7 cellular contexts compared by ENCODE assay signal in genomic region chr3:56784452-56785001, GRCh38. TPM values are rescaled to one million over a fixed set of nuclear protein-coding genes. Genes with fewer than 3 reads are reported as not detected.
DNase-seq lines count a peak whose midpoint lies in the region; ATAC-seq and TF ChIP-seq lines count a peak whose summit lies in the region.

No MANE protein-coding gene starts in this region.

- H3K79me2 ChIP-seq in HCT116 (ENCODE audit: insufficient read depth, low read length), result no peaks in the 10 kb centered on the region

- H3K27me3 Mint-ChIP-seq in activated CD4-positive, alpha-beta memory T cell treated with anti-CD3 and anti-CD28 coated beads, Interleukin-2, amount 10 ng/mL, durations not matched to agents 7 days and 5 days, result no peaks in the 10 kb centered on the region
- H3K27me3 Mint-ChIP-seq in Caco-2 (ENCODE audit: insufficient read depth, unreplicated experiment), result no peaks in the 10 kb centered on the region

- POLR2A ChIA-PET in HCT116 (lab: Charles Lee) (no interaction called here), Caco-2 (lab: Charles Lee) (no interaction called here)
- POLR2A ChIA-PET in activated CD4-positive, alpha-beta memory T cell treated with anti-CD3 and anti-CD28 coated beads, Interleukin-2, amount 10 ng/mL, durations not matched to agents 7 days and 5 days (lab: Charles Lee), result interaction anchor here (0.9 to 7.3 kb wide), 12 partner anchors 14 to 132 kb away, joined by 3 to 168 read pairs (median 13); partner anchors contain the start of genes ARHGEF3 and TASOR

- H3K27ac Mint-ChIP-seq in activated CD4-positive, alpha-beta memory T cell treated with anti-CD3 and anti-CD28 coated beads, Interleukin-2, amount 10 ng/mL, durations not matched to agents 7 days and 5 days, result peak overlapping the region; percentile 96
- H3K27ac Mint-ChIP-seq in stimulated activated effector memory CD8-positive, alpha-beta T cell treated with anti-CD3 and anti-CD28 coated beads, Interleukin-12 subunit alpha, Interleukin-12 subunit beta, amount 100 ng/mL, for 72 hours, result peak overlapping the region; percentile 73
- no peak overlapping the region for H3K27ac Mint-ChIP-seq in Caco-2 (ENCODE audit: unreplicated experiment)

- TF ChIP-seq POLR2A in HCT116 (IDR thresholded peaks at IDR 0.05; ENCODE audit: borderline replicate concordance, extremely low read depth, insufficient read depth, insufficient read length), result no peak

- peak overlapping the region; percentile 57 for H3K4me3 Mint-ChIP-seq in activated CD4-positive, alpha-beta memory T cell treated with anti-CD3 and anti-CD28 coated beads, Interleukin-2, amount 10 ng/mL, durations not matched to agents 7 days and 5 days
- peak overlapping the region; percentile 63 for H3K4me3 Mint-ChIP-seq in stimulated activated effector memory CD8-positive, alpha-beta T cell treated with anti-CD3 and anti-CD28 coated beads, Interleukin-12 subunit alpha, Interleukin-12 subunit beta, amount 100 ng/mL, for 72 hours
- no peak overlapping the region for H3K4me3 Mint-ChIP-seq in Caco-2 (ENCODE audit: unreplicated experiment)

- no peak overlapping the region for H2AFZ ChIP-seq in HCT116 (ENCODE audit: low read depth, low read length, poor library complexity, severe bottlenecking)

- DNase-seq in HCT116 (ENCODE audit: low read depth, low spot score) (no peak), Caco-2 (no peak), NCI-H1417 (lab: John Stamatoyannopoulos, UW) (no peak), amniotic stem cell (lab: John Stamatoyannopoulos, UW) (no peak)
- DNase-seq in activated CD4-positive, alpha-beta memory T cell treated with anti-CD3 and anti-CD28 coated beads, Interleukin-2, amount 10 ng/mL, durations not matched to agents 7 days and 5 days, result no peak
- DNase-seq in stimulated activated effector memory CD8-positive, alpha-beta T cell treated with anti-CD3 and anti-CD28 coated beads, Interleukin-12 subunit alpha, Interleukin-12 subunit beta, amount 100 ng/mL, for 72 hours (ENCODE audit: low spot score in 2 of 2), result no peak

- H3K4me3 ChIP-seq in HCT116 (replicated peaks in 1 of 2; ENCODE audit: low read depth in 1 of 2, low read length in 2 of 2) (no peak overlapping the region), Caco-2 (ENCODE audit: low read depth, low read length) (no peak overlapping the region)

- no peaks in the 10 kb centered on the region for H3K9me2 ChIP-seq in HCT116 (ENCODE audit: insufficient read depth)

- no peak overlapping the region for H3K9ac ChIP-seq in HCT116 (ENCODE audit: low read length)

- no peaks in the 10 kb centered on the region for H3K27me3 ChIP-seq in HCT116 (ENCODE audit: insufficient read depth, low read length)
- no peaks in the 10 kb centered on the region for H3K27me3 ChIP-seq in layer of hippocampus (ENCODE audit: control insufficient read depth, insufficient read depth, low read length)
- H3K27me3 ChIP-seq in Caco-2 (replicated peaks; ENCODE audit: control insufficient read depth, insufficient read depth, low read length), result no peaks in the 10 kb centered on the region

- peaks cover 11 to 19% of the 10 kb centered on the region in 2 experiments for H3K4me1 ChIP-seq in HCT116 (ENCODE audit: control insufficient read depth in 1 of 2, insufficient read depth in 2 of 2, low read length in 2 of 2)
- peaks cover 23% of the 10 kb centered on the region for H3K4me1 ChIP-seq in Caco-2

- BruUV-seq in HCT116 (replicated peaks; lab: Mats Ljungman, UMichigan) (no TSS peak), Caco-2 (replicated peaks; lab: Mats Ljungman, UMichigan) (no TSS peak)

- RAD21 ChIA-PET in HCT116 (lab: Charles Lee; ENCODE audit: low non-redundant PET in 1 of 2, low total read pairs in 2 of 2, uncharacterized antibody in 2 of 2, unreplicated experiment in 2 of 2), result no interaction called here

- H3K4me1 Mint-ChIP-seq in activated CD4-positive, alpha-beta memory T cell treated with anti-CD3 and anti-CD28 coated beads, Interleukin-2, amount 10 ng/mL, durations not matched to agents 7 days and 5 days, result peaks cover 94% of the 10 kb centered on the region
- H3K4me1 Mint-ChIP-seq in stimulated activated effector memory CD8-positive, alpha-beta T cell treated with anti-CD3 and anti-CD28 coated beads, Interleukin-12 subunit alpha, Interleukin-12 subunit beta, amount 100 ng/mL, for 72 hours, result peaks cover 92% of the 10 kb centered on the region
- peaks cover 25% of the 10 kb centered on the region for H3K4me1 Mint-ChIP-seq in Caco-2 (ENCODE audit: low read depth, unreplicated experiment)

- H3K9me3 ChIP-seq in HCT116 (ENCODE audit: control insufficient read depth in 1 of 2, insufficient read depth in 1 of 2, low read depth in 1 of 2, low read length in 2 of 2), result no peaks in the 10 kb centered on the region
- H3K9me3 ChIP-seq in Caco-2, result no peaks in the 10 kb centered on the region

- CTCF ChIA-PET in HCT116 (lab: Charles Lee) (no interaction called here), Caco-2 (lab: Charles Lee) (no interaction called here)
- CTCF ChIA-PET in activated CD4-positive, alpha-beta memory T cell treated with anti-CD3 and anti-CD28 coated beads, Interleukin-2, amount 10 ng/mL, durations not matched to agents 7 days and 5 days (lab: Charles Lee), result interaction anchor here (0.5 to 6.2 kb wide), 6 partner anchors 14 to 820 kb away, joined by 3 to 118 read pairs (median 4); partner anchors contain the start of gene ARHGEF3

- H3K27ac ChIP-seq in HCT116 (ENCODE audit: low read depth, low read length), result peak overlapping the region; percentile 39
- H3K27ac ChIP-seq in layer of hippocampus (ENCODE audit: low read depth, low read length), result peak overlapping the region; percentile 36

- TF ChIP-seq CTCF in HCT116 (IDR thresholded peaks at IDR 0.05 in 2 of 3, conservative IDR thresholded peaks at IDR 0.05 in 1 of 3; ENCODE audit: borderline replicate concordance in 1 of 3, insufficient read depth in 1 of 3, low read depth in 2 of 3, low read length in 2 of 3) (no peak), Caco-2 (IDR thresholded peaks at IDR 0.05; ENCODE audit: insufficient read depth in 1 of 2, low read depth in 1 of 2, low read length in 1 of 2, severe bottlenecking in 1 of 2, unreplicated experiment in 1 of 2) (no peak)

- intact Hi-C loops in HCT116 (cut with micrococcal nuclease) (no loop called here), Caco-2 (cut with micrococcal nuclease; ENCODE audit: unreplicated experiment) (no loop called here)

- H4K20me1 ChIP-seq in HCT116 (ENCODE audit: insufficient read depth), result no peaks in the 10 kb centered on the region

- H3K36me3 Mint-ChIP-seq in activated CD4-positive, alpha-beta memory T cell treated with anti-CD3 and anti-CD28 coated beads, Interleukin-2, amount 10 ng/mL, durations not matched to agents 7 days and 5 days (ENCODE audit: low read depth), result peaks cover 52% of the 10 kb centered on the region
- H3K36me3 Mint-ChIP-seq in stimulated activated effector memory CD8-positive, alpha-beta T cell treated with anti-CD3 and anti-CD28 coated beads, Interleukin-12 subunit alpha, Interleukin-12 subunit beta, amount 100 ng/mL, for 72 hours, result peaks cover 8% of the 10 kb centered on the region
- no peaks in the 10 kb centered on the region for H3K36me3 Mint-ChIP-seq in Caco-2 (ENCODE audit: insufficient read depth, unreplicated experiment)

- TF ChIP-seq RAD21 in HCT116 (IDR thresholded peaks at IDR 0.05; ENCODE audit: low read depth), result no peak

- H3K36me3 ChIP-seq in HCT116 (ENCODE audit: control insufficient read depth in 1 of 2, insufficient read depth in 2 of 2, low read length in 2 of 2), result no peaks in the 10 kb centered on the region
- H3K36me3 ChIP-seq in Caco-2 (ENCODE audit: control insufficient read depth, insufficient read depth, low read length), result no peaks in the 10 kb centered on the region

- no peaks in the 10 kb centered on the region for H3K9me3 Mint-ChIP-seq in activated CD4-positive, alpha-beta memory T cell treated with anti-CD3 and anti-CD28 coated beads, Interleukin-2, amount 10 ng/mL, durations not matched to agents 7 days and 5 days
- H3K9me3 Mint-ChIP-seq in stimulated activated effector memory CD8-positive, alpha-beta T cell treated with anti-CD3 and anti-CD28 coated beads, Interleukin-12 subunit alpha, Interleukin-12 subunit beta, amount 100 ng/mL, for 72 hours, result no peaks in the 10 kb centered on the region
- H3K9me3 Mint-ChIP-seq in Caco-2 (ENCODE audit: unreplicated experiment), result no peaks in the 10 kb centered on the region

- no peak for ATAC-seq in HCT116
- peak; percentile 2 for ATAC-seq in stimulated activated effector memory CD8-positive, alpha-beta T cell treated with anti-CD3 and anti-CD28 coated beads, Interleukin-12 subunit alpha, Interleukin-12 subunit beta, amount 100 ng/mL, for 72 hours

- H3K4me2 ChIP-seq in HCT116 (ENCODE audit: low read length), result no peak overlapping the region

TF ChIP-seq in HCT116, 20 proteins besides CTCF, POLR2A, EP300 and RAD21:
- TF ChIP-seq MAX (IDR thresholded peaks at IDR 0.05) (no peak), YY1 (IDR thresholded peaks at IDR 0.05; ENCODE audit: extremely low read depth, insufficient replicate concordance, low read depth, low read length) (no peak), ATF3 (IDR thresholded peaks at IDR 0.05) (no peak)
TF ChIP-seq in HCT116: peak in this region for 0.

RNA-seq across cellular contexts. Expression of gene ARHGEF3, which starts 17.2 kb away (rescaled TPM):
- 18.1 TPM for total RNA-seq in HCT116 (2021; ENCODE audit: unreplicated experiment)
- 15.4 and 16.6 TPM in 2 replicates for polyA plus RNA-seq in HCT116 (2012)
- total RNA-seq in activated CD4-positive, alpha-beta memory T cell treated with anti-CD3 and anti-CD28 coated beads, Interleukin-2, amount 10 ng/mL, durations not matched to agents 7 days and 5 days, result 10 to 100 TPM; 71.3 TPM
- 10.2 and 14.8 TPM in 2 replicates for total RNA-seq in Caco-2 (2022)
